Comparison of ENCODE assay signal across 8 cellular contexts in the genomic region with DNA sequence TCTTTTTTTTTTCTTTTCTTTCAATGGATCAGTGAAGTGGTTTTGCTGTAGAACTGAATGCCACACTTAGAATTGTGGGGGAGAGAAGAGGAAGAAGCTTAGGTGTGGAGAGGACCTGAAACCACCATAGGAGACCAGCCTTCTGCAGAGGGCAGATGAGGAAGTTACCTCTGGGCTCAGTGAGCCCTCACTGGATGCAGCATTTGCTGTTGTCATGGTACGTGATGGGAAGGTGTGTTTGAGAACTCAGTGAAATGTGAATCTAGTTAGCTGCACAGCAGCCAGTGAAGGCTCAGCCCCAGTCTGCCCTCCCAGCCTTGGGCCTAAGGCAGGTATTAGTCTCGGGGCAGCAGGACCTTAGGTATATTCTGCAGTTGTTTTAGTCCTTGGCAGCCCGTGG. TPM values are rescaled to one million over a fixed set of nuclear protein-coding genes. Genes with fewer than 3 reads are reported as not detected.
DNase-seq lines count a peak whose midpoint lies in the region; ATAC-seq, FAIRE-seq and TF ChIP-seq lines count a peak whose summit lies in the region.

No MANE protein-coding gene starts in this region.

- CTCF ChIA-PET in GM10248 (lab: Yijun Ruan, JAX) (interaction anchor here (0.9 to 1.7 kb wide), 3 partner anchors 10 to 29 kb away, joined by 3 to 5 read pairs (median 5); no protein-coding TSS in a partner anchor), GM12878 (lab: Yijun Ruan, JAX) (interaction anchor here (1.1 to 3.2 kb wide), 6 partner anchors 10 to 135 kb away, joined by 3 to 21 read pairs (median 6); no protein-coding TSS in a partner anchor)

- H3K9ac ChIP-seq in GM12878 (ENCODE audit: control insufficient read depth, insufficient read depth, low read length): no peak overlapping the region

- H3K4me2 ChIP-seq in GM12878 (ENCODE audit: control insufficient read depth, insufficient read depth): peak overlapping the region; percentile 31

- no peak for TF ChIP-seq EP300 in GM12878 (IDR thresholded peaks at IDR 0.05; ENCODE audit: borderline replicate concordance in 1 of 2, control insufficient read depth in 1 of 2, low read depth in 2 of 2, low read length in 2 of 2)

- FAIRE-seq in GM12878 (lab: Jason Lieb, UNC) (peak; percentile 88), RCC 7860 (lab: Jason Lieb, UNC) (no peak)

- H3K79me2 ChIP-seq in GM12878 (ENCODE audit: control insufficient read depth, insufficient read depth, low read length): peaks cover 56% of the 10 kb centered on the region

- peaks cover 21% of the 10 kb centered on the region for H3K4me1 ChIP-seq in GM12878 (ENCODE audit: control insufficient read depth, insufficient read depth, low read length)

- peaks cover 5% of the 10 kb centered on the region; the same call in 1 of the 3 replicates for H3K9me3 ChIP-seq in GM12878 (replicated peaks; ENCODE audit: control insufficient read depth, insufficient read depth, low read length)

- TF ChIP-seq RAD21 in GM12878 (IDR thresholded peaks at IDR 0.05; ENCODE audit: insufficient read depth, low read depth, low read length): no peak

- H4K20me1 ChIP-seq in GM12878 (ENCODE audit: control insufficient read depth, insufficient read depth): peaks cover 7% of the 10 kb centered on the region; the same call in 1 of the 2 replicates

- ATAC-seq in GM19467 (IDR thresholded peaks at IDR 0.05; ENCODE audit: unreplicated experiment): peak; percentile 98
- peak; percentile 99 for ATAC-seq in HG03432 (IDR thresholded peaks at IDR 0.05; ENCODE audit: unreplicated experiment)
- ATAC-seq in GM12878: peak; percentile 99

- intact Hi-C loops in GM12878 (cut with micrococcal nuclease; ENCODE audit: unreplicated experiment): loop anchor here (10.0 kb wide), 1 partner anchor 1211 kb away; no protein-coding TSS in a partner anchor

- H3K36me3 ChIP-seq in GM12878 (ENCODE audit: control insufficient read depth in 2 of 2, insufficient read depth in 2 of 2, low read length in 1 of 2): peaks cover 11 to 24% of the 10 kb centered on the region in 2 experiments

- 17% methylated on average over 3 of the region's 3 CpGs for WGBS in GM12878 (ENCODE audit: insufficient coverage, insufficient replicate concordance, low lambda C conversion rate, missing lambda C conversion rate)

- in situ Hi-C loops in GM12878 (cut with MboI): no loop called here

- H3K27ac ChIP-seq in GM12878 (ENCODE audit: control insufficient read depth, insufficient read depth): no peak overlapping the region

- H3K4me3 ChIP-seq in GM12878: no peak overlapping the region

- TF ChIP-seq CTCF in GM10248 (IDR thresholded peaks at IDR 0.05; ENCODE audit: control extremely low read depth, extremely low read depth, low read depth, missing control alignments) (no peak), GM12878 (IDR thresholded peaks at IDR 0.05 in 2 of 3, conservative IDR thresholded peaks at IDR 0.05 in 1 of 3; ENCODE audit: control insufficient read depth in 2 of 3, extremely low read depth in 1 of 3, insufficient read depth in 1 of 3, low read depth in 3 of 3, low read length in 3 of 3) (no peak)

- POLR2A ChIA-PET in GM10248 (lab: Yijun Ruan, JAX) (interaction anchor here (0.8 kb wide), 1 partner anchor 10 kb away, joined by 5 read pairs; no protein-coding TSS in a partner anchor), GM12878 (lab: Charles Lee) (interaction anchor here (0.8 to 5.7 kb wide), 5 partner anchors 10 to 116 kb away, joined by 3 to 41 read pairs (median 7); no protein-coding TSS in a partner anchor)

- H2AFZ ChIP-seq in GM12878 (ENCODE audit: control insufficient read depth, low read depth, low read length): no peak overlapping the region

- no peak for TF ChIP-seq POLR2A in GM12878 (IDR thresholded peaks at IDR 0.05; ENCODE audit: low read depth, low read length)

- DNase-seq in GM10248 (ENCODE audit: extremely low spot score): peak; percentile 62
- peak; percentile 65 for DNase-seq in GM12878 (ENCODE audit: low read depth, low spot score)
- DNase-seq in NCI-H69 (lab: John Stamatoyannopoulos, UW): no peak
- DNase-seq in amygdala (lab: John Stamatoyannopoulos, UW): no peak
- DNase-seq in DMS 273 (lab: John Stamatoyannopoulos, UW; ENCODE audit: unreplicated experiment): no peak
- no peak for DNase-seq in RCC 7860 (ENCODE audit: low spot score)

- no TSS peak for BruUV-seq in GM12878 (replicated peaks; lab: Mats Ljungman, UMichigan)

- no peaks in the 10 kb centered on the region for H3K27me3 ChIP-seq in GM12878 (replicated peaks in 1 of 2; ENCODE audit: control insufficient read depth in 2 of 2, insufficient read depth in 2 of 2, low read length in 1 of 2)

- SMC1A ChIA-PET in GM12878 (lab: Charles Lee; ENCODE audit: uncharacterized antibody, unreplicated experiment): interaction anchor here (0.9 to 2.5 kb wide), 13 partner anchors 11 to 141 kb away, joined by 3 to 24 read pairs (median 5); partner anchors contain the start of gene MED7

- RAD21 ChIA-PET in GM12878 (lab: Charles Lee; ENCODE audit: unreplicated experiment): interaction anchor here (0.7 to 2.6 kb wide), 8 partner anchors 10 to 311 kb away, joined by 3 to 36 read pairs (median 4); partner anchors contain the start of gene MED7

TF ChIP-seq in GM12878, 131 proteins besides CTCF, POLR2A, EP300 and RAD21:
- peak in 1 of 2 experiments; percentile 21; a peak in 2 of 4 replicates for TF ChIP-seq IKZF2 (IDR thresholded peaks at IDR 0.05)
- no peak for TF ChIP-seq TCF12 (IDR thresholded peaks at IDR 0.05; ENCODE audit: low read depth, low read length)
- TF ChIP-seq SPI1 (IDR thresholded peaks at IDR 0.05; ENCODE audit: borderline replicate concordance, insufficient read depth, low read depth, low read length): peak; percentile 43; the same call in 1 of the 2 replicates
- peak; percentile 67 for TF ChIP-seq RUNX3 (IDR thresholded peaks at IDR 0.05; ENCODE audit: low read length)
- no peak for TF ChIP-seq NFYA (IDR thresholded peaks at IDR 0.05; ENCODE audit: borderline replicate concordance, low read depth, low read length)
- peak; percentile 54; the same call in 1 of the 2 replicates for TF ChIP-seq ZNF384 (IDR thresholded peaks at IDR 0.05; ENCODE audit: borderline replicate concordance, low read depth, low read length)
- TF ChIP-seq TCF3 (IDR thresholded peaks at IDR 0.05; ENCODE audit: borderline replicate concordance, insufficient read depth, low read depth, low read length): no peak
- TF ChIP-seq MEF2A (IDR thresholded peaks at IDR 0.05; ENCODE audit: insufficient read depth, low read depth, low read length): no peak
- TF ChIP-seq IKZF1 (conservative IDR thresholded peaks at IDR 0.05): peak; percentile 46; the same call in 1 of the 2 replicates

RNA-seq across cellular contexts. Expression of gene CYFIP2, which starts 17.5 kb away (rescaled TPM):
- 398 and 408 TPM in 2 replicates for total RNA-seq in GM12878 (2013; cell fraction: nucleolus; rRNA removed)
- total RNA-seq in GM12878 (2014; rRNA removed) (105 TPM in 2 replicates), GM12878 (2014; rRNA removed; fragmentation: Illumina TruSeq; extraction: Trizol) (71.3 and 72.6 TPM in 2 replicates), GM12878 (2021) (157 and 173 TPM in 2 replicates)
- 56.4 TPM for polyA plus RNA-seq in GM12878 (2011; ENCODE audit: low read depth)
- polyA plus RNA-seq in GM12878 (2011; rRNA removed) (34.7 and 54.2 TPM in 2 replicates), GM12878 (2014; fragmentation: Illumina TruSeq; extraction: Trizol) (71.6 and 87.8 TPM in 2 replicates), GM12878 (2014; fragmentation: Nextera tagmentation; extraction: Ambion mirVana) (10 to 100 TPM; 43.4 to 68.6 TPM), GM12878 (2014; rRNA removed) (104 and 111 TPM in 2 replicates), GM12878 (2016; fragmentation: Nextera tagmentation; extraction: Ambion mirVana) (100 to 1,000 TPM; 136 to 138 TPM)
- polyA plus RNA-seq in GM12878 (2011; cell fraction: cytosol; rRNA removed): 110 and 124 TPM in 2 replicates
- polyA plus RNA-seq in GM12878 (2011; cell fraction: nucleus; rRNA removed): 182 and 216 TPM in 2 replicates
- 102 and 110 TPM in 2 replicates for polyA plus RNA-seq in GM12878 (2012)
- 182 and 217 TPM in 2 replicates for polyA minus RNA-seq in GM12878 (2011; rRNA and poly(A)+ RNA removed)
- 46.2 and 64.1 TPM in 2 replicates for polyA minus RNA-seq in GM12878 (2011; cell fraction: cytosol; rRNA and poly(A)+ RNA removed)
- 139 and 234 TPM in 2 replicates for polyA minus RNA-seq in GM12878 (2011; cell fraction: nucleus; rRNA and poly(A)+ RNA removed)

Comparison
In these comparisons a context has a peak if more than half of its experiments do, and no peak if none do; other contexts are left out.
1. DNase-seq: peak in GM10248 (single experiment) and GM12878 (single experiment); none in NCI-H69 (single experiment), amygdala (0 of 56), DMS 273 (single experiment) and RCC 7860 (single experiment).
2. Peak in every context shown above with its lines, with median percentiles within 50 percentile points of each other: ATAC-seq.